In genomic region chr6:87698618-87699017, GRCh38 we compare ENCODE assay signal across 8 cellular contexts. TPM values are rescaled to one million over a fixed set of nuclear protein-coding genes. Genes with fewer than 3 reads are reported as not detected.
DNase-seq lines count a peak whose midpoint lies in the region; ATAC-seq, FAIRE-seq and TF ChIP-seq lines count a peak whose summit lies in the region.

No MANE protein-coding gene starts in this region.

- TF ChIP-seq EP300 in K562 (IDR thresholded peaks at IDR 0.05; ENCODE audit: low read length), result no peak

- H3K9me3 ChIP-seq in BE2C (no peaks in the 10 kb centered on the region), Karpas-422 (ENCODE audit: low read length) (no peaks in the 10 kb centered on the region), K562 (replicated peaks; ENCODE audit: control insufficient read depth, insufficient read depth, low read depth, low read length) (no peaks in the 10 kb centered on the region), mesenchymal stem cell (ENCODE audit: control insufficient read depth, low read length) (no peaks in the 10 kb centered on the region)

- ATAC-seq in K562, result no peak
- ATAC-seq in GM21528 (IDR thresholded peaks at IDR 0.05; ENCODE audit: low FRiP score, unreplicated experiment), result no peak
- ATAC-seq in HG03280 (IDR thresholded peaks at IDR 0.05; ENCODE audit: unreplicated experiment), result no peak
- ATAC-seq in HG03139 (IDR thresholded peaks at IDR 0.05; ENCODE audit: unreplicated experiment), result no peak

- no peak overlapping the region for H4K91ac ChIP-seq in mesenchymal stem cell (ENCODE audit: low read length)

- H3K36me3 ChIP-seq in BE2C, result no peaks in the 10 kb centered on the region; the same call in 1 of the 2 replicates
- peaks cover 32% of the 10 kb centered on the region for H3K36me3 ChIP-seq in Karpas-422 (ENCODE audit: insufficient read depth, low read length)
- peaks cover 42% of the 10 kb centered on the region for H3K36me3 ChIP-seq in K562 (ENCODE audit: control insufficient read depth, insufficient read depth, low read length)
- no peaks in the 10 kb centered on the region for H3K36me3 ChIP-seq in mesenchymal stem cell (ENCODE audit: control insufficient read depth in 1 of 2, insufficient read depth in 2 of 2, low read depth in 1 of 2, low read length in 2 of 2)

- H3K9me2 ChIP-seq in Karpas-422 (replicated peaks; ENCODE audit: insufficient read depth, low read length), result no peaks in the 10 kb centered on the region

- H4K20me1 ChIP-seq in Karpas-422 (ENCODE audit: insufficient read depth, low read depth, low read length) (peaks cover 65% of the 10 kb centered on the region), K562 (replicated peaks; ENCODE audit: control insufficient read depth, insufficient read depth, low read length) (peaks cover 49% of the 10 kb centered on the region)

- FAIRE-seq in K562 (lab: Jason Lieb, UNC), result no peak

- H3K4me1 ChIP-seq in BE2C (peaks cover 4% of the 10 kb centered on the region; the same call in 1 of the 2 replicates), Karpas-422 (ENCODE audit: low read length) (peaks cover 61% of the 10 kb centered on the region), K562 (replicated peaks in 1 of 2; ENCODE audit: control insufficient read depth in 2 of 2, insufficient read depth in 2 of 2, low read length in 2 of 2) (peaks cover 0 to 8% of the 10 kb centered on the region in 2 experiments; a peak in 2 of 5 replicates), mesenchymal stem cell (ENCODE audit: control insufficient read depth, insufficient read depth, low read depth, low read length) (peaks cover 6% of the 10 kb centered on the region)

- H3K18ac ChIP-seq in mesenchymal stem cell (ENCODE audit: low read depth in 1 of 2, low read length in 2 of 2), result no peak overlapping the region

- BruUV-seq in K562 (replicated peaks; lab: Mats Ljungman, UMichigan), result no TSS peak

- H2AFZ ChIP-seq in Karpas-422 (ENCODE audit: low read length) (no peak overlapping the region), K562 (ENCODE audit: low read depth, low read length) (no peak overlapping the region), mesenchymal stem cell (ENCODE audit: low read depth, low read length) (no peak overlapping the region)

- H3K27ac ChIP-seq in Karpas-422 (ENCODE audit: low read length), result peak overlapping the region; percentile 89
- H3K27ac ChIP-seq in K562 (ENCODE audit: extremely low read depth, low read depth, low read length), result no peak overlapping the region
- H3K27ac ChIP-seq in mesenchymal stem cell (ENCODE audit: low read length, poor library complexity, severe bottlenecking), result peak overlapping the region; percentile 20

- H3K27me3 ChIP-seq in BE2C, result no peaks in the 10 kb centered on the region
- no peaks in the 10 kb centered on the region for H3K27me3 ChIP-seq in Karpas-422 (ENCODE audit: low read length)
- H3K27me3 ChIP-seq in K562 (ENCODE audit: control insufficient read depth in 2 of 2, insufficient read depth in 2 of 2, low read length in 2 of 2), result no peaks in the 10 kb centered on the region
- no peaks in the 10 kb centered on the region for H3K27me3 ChIP-seq in mesenchymal stem cell (ENCODE audit: control insufficient read depth in 1 of 2, insufficient read depth in 1 of 2, low read length in 2 of 2)

- peak overlapping the region; percentile 79 for H3K4me2 ChIP-seq in Karpas-422 (ENCODE audit: low read depth, low read length, poor library complexity, severe bottlenecking)
- peak overlapping the region; percentile 77 for H3K4me2 ChIP-seq in K562 (ENCODE audit: insufficient read depth, low read length)
- H3K4me2 ChIP-seq in mesenchymal stem cell (ENCODE audit: low read length, poor library complexity, severe bottlenecking), result no peak overlapping the region

- peaks cover 82% of the 10 kb centered on the region for H3K79me2 ChIP-seq in Karpas-422 (ENCODE audit: low read length)
- H3K79me2 ChIP-seq in K562 (ENCODE audit: control insufficient read depth, insufficient read depth, low read length), result peaks cover 84% of the 10 kb centered on the region

- no peak for TF ChIP-seq CTCF in BE2C (IDR thresholded peaks at IDR 0.05; ENCODE audit: low read depth, low read length)
- TF ChIP-seq CTCF in K562 (IDR thresholded peaks at IDR 0.05 in 2 of 3, conservative IDR thresholded peaks at IDR 0.05 in 1 of 3; ENCODE audit: insufficient read depth in 2 of 3, low read depth in 1 of 3, low read length in 3 of 3), result no peak

- in situ Hi-C loops in K562 (cut with MboI), result no loop called here

- intact Hi-C loops in K562 (cut with micrococcal nuclease), result loop anchor here (10.0 kb wide), 1 partner anchor 304 kb away; no protein-coding TSS in a partner anchor

- H3K79me1 ChIP-seq in mesenchymal stem cell (replicated peaks; ENCODE audit: low read length, poor library complexity, severe bottlenecking), result no peaks in the 10 kb centered on the region

- no peak overlapping the region for H3K4ac ChIP-seq in mesenchymal stem cell (ENCODE audit: low read depth in 1 of 2, low read length in 2 of 2)

- no peak for TF ChIP-seq POLR2A in K562 (conservative IDR thresholded peaks at IDR 0.05)

- no peak overlapping the region for H2BK12ac ChIP-seq in mesenchymal stem cell (ENCODE audit: low read length in 2 of 2)

- WGBS in K562 (ENCODE audit: insufficient coverage, low coverage, missing lambda C conversion rate), result 21% methylated on average over 2 of the region's 2 CpGs
- no CpG with 5 or more reads among the region's 2 CpGs for WGBS in mesenchymal stem cell

- no peak overlapping the region for H3K14ac ChIP-seq in mesenchymal stem cell (ENCODE audit: low read length in 2 of 2)

- no peak overlapping the region for H2BK5ac ChIP-seq in mesenchymal stem cell (ENCODE audit: low read depth, low read length, poor library complexity, severe bottlenecking)

- H3K9me1 ChIP-seq in K562 (ENCODE audit: control insufficient read depth, insufficient read depth, low read length), result no peaks in the 10 kb centered on the region

- DNase-seq in BE2C (no peak), Karpas-422 (no peak), K562 (ENCODE audit: extremely low read depth in 1 of 4, low spot score in 3 of 4) (no peak), mesenchymal stem cell (peak; percentile 41), NCI-H345 treated with DMSO at 0.1 percent for 48 hours (lab: John Stamatoyannopoulos, UW; ENCODE audit: unreplicated experiment) (no peak)

- H3K23ac ChIP-seq in mesenchymal stem cell (ENCODE audit: low read length in 2 of 2), result no peak overlapping the region

- H2BK120ac ChIP-seq in mesenchymal stem cell (ENCODE audit: low read depth, low read length), result no peak overlapping the region

- TF ChIP-seq RAD21 in K562 (CRISPR knock-in tag; conservative IDR thresholded peaks at IDR 0.05 in 1 of 2, IDR thresholded peaks at IDR 0.05 in 1 of 2), result no peak

- peak overlapping the region; percentile 98 for H3K4me3 ChIP-seq in BE2C (ENCODE audit: low read depth, low read length)
- peak overlapping the region; percentile 97 for H3K4me3 ChIP-seq in Karpas-422 (ENCODE audit: low read length)
- H3K4me3 ChIP-seq in K562, result peak overlapping the region; percentile 96
- H3K4me3 ChIP-seq in mesenchymal stem cell (ENCODE audit: insufficient read depth in 1 of 2, low read depth in 1 of 2, low read length in 2 of 2), result peak overlapping the region in 1 of 2 experiments; percentile 94

- CTCF ChIA-PET in K562 (lab: Yijun Ruan, JAX; ENCODE audit: low intra/inter-chr PET ratio), result no interaction called here

- H2BK15ac ChIP-seq in mesenchymal stem cell (ENCODE audit: low read depth, poor library complexity, severe bottlenecking), result no peak overlapping the region

- H3K9ac ChIP-seq in Karpas-422 (ENCODE audit: low read length) (peak overlapping the region; percentile 98), K562 (ENCODE audit: insufficient read depth in 1 of 2, low read depth in 2 of 2, low read length in 2 of 2) (peak overlapping the region in 1 of 2 experiments; percentile 90; a peak in 2 of 4 replicates), mesenchymal stem cell (ENCODE audit: low read length) (peak overlapping the region; percentile 99)

- POLR2A ChIA-PET in K562 (lab: Yijun Ruan, JAX), result interaction anchor here (0.5 to 7.8 kb wide), 10 partner anchors 9 to 109 kb away, joined by 3 to 77 read pairs (median 8); partner anchors contain the start of gene RARS2

- H4K8ac ChIP-seq in mesenchymal stem cell (ENCODE audit: low read length), result no peak overlapping the region

- H2AK5ac ChIP-seq in mesenchymal stem cell (ENCODE audit: low read length, severe bottlenecking), result no peak overlapping the region

TF ChIP-seq in K562, 482 proteins besides CTCF, POLR2A, EP300 and RAD21 (continues in another document):
- no peak for TF ChIP-seq MBD2 (IDR thresholded peaks at IDR 0.05; ENCODE audit: borderline replicate concordance, low read depth)
- TF ChIP-seq HMBOX1 (IDR thresholded peaks at IDR 0.05), result peak; percentile 37; the same call in 1 of the 2 replicates

RNA-seq across cellular contexts. Expression of gene AKIRIN2, which starts 3.4 kb away (rescaled TPM):
- 61.8 TPM for polyA plus RNA-seq in BE2C (2012; ENCODE audit: insufficient read depth, insufficient read length, low read depth)
- total RNA-seq in Karpas-422 (2014; rRNA removed; shearing (Covaris generic); ENCODE audit: low replicate concordance), result 47.0 and 50.1 TPM in 2 replicates
- 39.9 and 72.7 TPM in 2 replicates for total RNA-seq in K562 (2011; cell fraction: chromatin; rRNA removed; ENCODE audit: low replicate concordance)
- total RNA-seq in K562 (2011; cell fraction: nucleolus; rRNA removed), result 43.6 and 44.0 TPM in 2 replicates
- 65.6 and 75.4 TPM in 2 replicates for total RNA-seq in K562 (2011; cell fraction: nucleoplasm; rRNA removed)
- total RNA-seq in K562 (2014; rRNA removed) (28.1 and 31.1 TPM in 2 replicates), K562 (2014; rRNA removed; fragmentation: Illumina TruSeq; extraction: Trizol) (20.0 and 20.3 TPM in 2 replicates), K562 (2015; rRNA removed; fragmentation: Illumina TruSeq; extraction: Trizol) (15.7 and 16.0 TPM in 2 replicates), K562 (2021) (57.4 and 63.9 TPM in 2 replicates)
- polyA plus RNA-seq in K562 (2011; rRNA removed) (31.8 and 34.2 TPM in 2 replicates), K562 (2014; fragmentation: Illumina TruSeq; extraction: Trizol) (37.6 and 38.8 TPM in 2 replicates), K562 (2014; fragmentation: Nextera tagmentation; extraction: Ambion mirVana) (1 to 10 TPM; 5.8 to 9.1 TPM), K562 (2014; rRNA removed) (38.3 and 47.4 TPM in 2 replicates)
- polyA plus RNA-seq in K562 (2011; cell fraction: cytosol; rRNA removed), result 17.0 and 25.7 TPM in 2 replicates
- polyA plus RNA-seq in K562 (2011; cell fraction: nucleus; rRNA removed), result 36.0 and 50.3 TPM in 2 replicates
- 49.2 and 53.0 TPM in 2 replicates for polyA plus RNA-seq in K562 (2012)
- 20.1 and 24.1 TPM in 2 replicates for polyA minus RNA-seq in K562 (2011; rRNA and poly(A)+ RNA removed)
- polyA minus RNA-seq in K562 (2011; cell fraction: cytosol; rRNA and poly(A)+ RNA removed), result 21.3 and 26.2 TPM in 2 replicates
- polyA minus RNA-seq in K562 (2011; cell fraction: nucleus; rRNA and poly(A)+ RNA removed), result 37.4 and 45.0 TPM in 2 replicates
- polyA plus RNA-seq in mesenchymal stem cell (2013, experiment 1 of 2), result 42.4 TPM
- 43.1 TPM for polyA plus RNA-seq in mesenchymal stem cell (2013, experiment 2 of 2)
